ENCODE assay signal across 22 cellular contexts in the genomic region with DNA sequence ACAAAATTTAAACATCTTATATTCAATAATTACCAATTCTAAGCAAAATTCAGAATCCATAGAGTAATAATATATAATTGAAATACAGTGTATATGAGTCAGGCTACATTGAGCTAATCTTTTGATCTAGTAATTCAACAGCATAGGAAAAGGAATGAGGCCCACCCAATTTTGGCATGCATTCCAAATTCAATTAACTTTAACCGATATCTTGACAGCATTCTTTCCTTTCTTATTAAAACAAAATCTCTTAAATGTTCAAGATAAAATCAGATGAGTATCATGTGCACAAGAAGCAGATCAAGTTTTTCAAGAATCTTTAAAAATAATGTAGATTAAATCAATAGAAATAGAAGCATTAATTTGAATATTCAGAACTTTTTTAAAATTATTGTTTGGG.
"Had no signal": no experiment of that assay in that cellular context is flagged by ENCODE, and none has a peak within 500 bp of the region (broad histone marks: within the 10 kb centered on the region; RNA-seq: fewer than 3 reads in every experiment).

No MANE protein-coding gene starts in this region.

- H3K36me3 ChIP-seq: gastrocnemius medialis, lower lobe of right lung, ovary, right lobe of liver, thoracic aorta, tibial nerve, vagina had no signal

- H3K4me3 ChIP-seq: coronary artery, gastrocnemius medialis, lower lobe of right lung, ovary, psoas muscle, right lobe of liver, thoracic aorta, tibial nerve, vagina had no signal

- H3K9me3 ChIP-seq: gastrocnemius medialis, lower lobe of right lung, ovary, psoas muscle, right lobe of liver, thoracic aorta, tibial nerve, vagina had no signal

- H3K27me3 ChIP-seq: gastrocnemius medialis, ovary, right lobe of liver, tibial nerve, vagina had no signal

- H3K4me1 ChIP-seq: lower lobe of right lung, right lobe of liver, vagina had no signal

- H3K27ac ChIP-seq: coronary artery, gastrocnemius medialis, lower lobe of right lung, ovary, psoas muscle, right lobe of liver, thoracic aorta, tibial nerve, vagina had no signal

- ATAC-seq: gastrocnemius medialis; left ventricle myocardium superior; lower lobe of right lung; natural killer cell; psoas muscle; right lobe of liver; stimulated activated naive B cell treated with anti-CD40 and anti-IgM and Interleukin-4, amounts not matched to agents 10 μg/mL and 1 μg/mL and 100 μg/mL, for 72 hours had no signal

- DNase-seq: dermis blood vessel endothelial cell; effector memory CD4-positive, alpha-beta T cell; gastrocnemius medialis; head of caudate nucleus; left ventricle myocardium superior; lower lobe of right lung; natural killer cell; occipital lobe; ovary; posterior cingulate gyrus; psoas muscle; retina; right lobe of liver; small intestine; stimulated activated CD4-positive, alpha-beta T cell treated with anti-CD3 and anti-CD28 coated beads, Interleukin-15, amount 100 ng/mL, for 24 hours; stimulated activated CD4-positive, alpha-beta T cell treated with anti-CD3 and anti-CD28 coated beads, Interleukin-2, amount 100 ng/mL, for 48 hours; stimulated activated naive B cell treated with anti-CD40 and anti-IgM and Interleukin-4, amounts not matched to agents 10 μg/mL and 1 μg/mL and 100 μg/mL, for 72 hours had no signal

- FAIRE-seq: keratinocyte, small intestine had no signal
